Comparison of ENCODE assay signal across 8 cellular contexts in the genomic region with DNA sequence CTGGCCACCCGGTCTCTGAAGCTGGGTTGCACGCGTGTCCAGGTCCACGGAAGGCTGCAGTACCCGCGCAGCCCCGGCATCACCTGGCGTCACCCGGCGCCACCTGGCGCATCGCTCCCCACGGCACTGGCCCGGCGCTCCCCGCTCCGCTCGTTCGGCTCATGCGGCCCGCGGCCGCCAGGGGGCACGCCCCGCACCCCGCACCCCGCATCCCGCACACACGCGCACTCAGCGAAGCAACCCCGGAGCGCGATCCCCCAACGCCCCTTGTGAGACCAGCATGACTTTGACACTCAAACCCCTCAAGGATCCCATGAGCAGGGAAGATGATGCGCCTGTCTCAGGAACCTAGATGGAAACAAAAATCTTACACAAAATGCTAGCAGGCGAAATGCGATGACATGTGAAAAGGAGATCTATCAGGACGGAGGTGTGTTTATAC. TPM values are rescaled to one million over a fixed set of nuclear protein-coding genes. Genes with fewer than 3 reads are reported as not detected.
A peak's percentile ranks its signal among the peaks of the same experiment; 100 is the strongest.
DNase-seq lines count a peak whose midpoint lies in the region; ATAC-seq and TF ChIP-seq lines count a peak whose summit lies in the region.

No MANE protein-coding gene starts in this region.

- ATAC-seq in HG02763 (IDR thresholded peaks at IDR 0.05; ENCODE audit: unreplicated experiment) = no peak
- ATAC-seq in GM19455 (IDR thresholded peaks at IDR 0.05; ENCODE audit: unreplicated experiment) = no peak

- DNase-seq in GM03348 (ENCODE audit: low spot score) (peak; percentile 58), HT-29 (ENCODE audit: low spot score) (peak; percentile 85), cardiac fibroblast (ENCODE audit: low read depth in 2 of 2) (peak; percentile 12 to 20), left kidney (ENCODE audit: low read depth, low spot score) (peak; percentile 62)
- DNase-seq in stimulated activated CD8-positive, alpha-beta memory T cell treated with anti-CD3 and anti-CD28 coated beads, Interleukin-4, amount 100 ng/mL, for 24 hours (ENCODE audit: low read depth) = peak; percentile 40

- no peak overlapping the region for H3K4me3 ChIP-seq in cardiac fibroblast (replicated peaks in 1 of 2; ENCODE audit: low read depth in 2 of 2, low read length in 2 of 2)

- TF ChIP-seq CTCF in VCaP (conservative IDR thresholded peaks at IDR 0.05) (peak; percentile 100), cardiac fibroblast (IDR thresholded peaks at IDR 0.05; ENCODE audit: low read depth, low read length) (peak; percentile 37)

- H3K27ac ChIP-seq in VCaP = peak overlapping the region; percentile 61

RNA-seq across cellular contexts. Expression of a gene that starts 11.9 kb away (rescaled TPM):
- total RNA-seq in HT-29 (2014; rRNA removed; shearing (Covaris generic)) = 0.61 and 1.4 TPM in 2 replicates

RNA-seq across cellular contexts. Expression of a gene that starts 20.7 kb away (rescaled TPM):
- total RNA-seq in HT-29 (2014; rRNA removed; shearing (Covaris generic)) = 30.5 and 30.9 TPM in 2 replicates

RNA-seq across cellular contexts. Expression of a gene that starts 56.6 kb away (rescaled TPM):
- 2.8 TPM in 1 of 2 replicates, not detected in the other for total RNA-seq in HT-29 (2014; rRNA removed; shearing (Covaris generic))

Comparison
In these comparisons a context has a peak if more than half of its experiments do, and no peak if none do; other contexts are left out.
1. DNase-seq: peak in every context shown above with its lines; median percentile 85 in HT-29; 62 in left kidney; 58 in GM03348; 40 in stimulated activated CD8-positive, alpha-beta memory T cell treated with anti-CD3 and anti-CD28 coated beads, Interleukin-4, amount 100 ng/mL, for 24 hours; 16 in cardiac fibroblast.